1 cellular context compared by ENCODE assay signal in the genomic region with DNA sequence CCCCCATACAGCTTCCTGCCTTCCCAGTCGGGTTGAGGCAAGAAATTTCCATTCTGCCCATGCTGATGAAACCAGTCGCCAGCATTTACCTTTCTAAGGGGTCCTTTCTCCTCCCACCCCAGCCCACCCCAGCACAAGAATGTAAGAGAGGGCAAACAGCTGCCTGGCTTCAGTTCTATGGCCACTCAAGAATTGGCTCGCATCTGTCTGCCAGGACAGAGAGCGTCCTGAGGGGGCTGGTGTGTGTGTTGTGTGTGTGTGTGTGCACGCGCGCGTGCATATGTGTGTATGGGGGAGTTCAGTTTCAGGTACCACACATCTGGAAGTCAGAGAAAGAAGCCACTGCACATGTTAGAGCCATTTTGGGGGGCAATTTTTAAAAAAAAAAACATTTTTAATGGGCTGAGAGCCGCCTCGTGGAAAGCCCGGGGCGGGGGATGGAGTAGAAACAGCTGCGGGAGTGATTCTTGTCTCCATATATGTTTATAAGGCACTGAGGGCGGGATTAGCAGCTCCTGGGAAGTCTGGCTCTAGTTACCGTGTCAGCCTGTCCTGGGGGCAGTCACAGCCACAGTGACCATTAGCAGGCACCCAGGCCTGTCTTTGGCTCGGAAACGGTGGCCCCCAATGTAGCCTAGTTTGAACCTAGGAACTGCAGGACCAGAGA.
TF ChIP-seq lines count a peak whose summit lies in the region.

A gene (plus strand): TSS at position 561 of the 667 bp plus-strand sequence. CDS start 2,124 bp downstream, outside the sequence.

TF ChIP-seq in H1, 55 proteins besides CTCF, POLR2A, EP300 and RAD21:
- TF ChIP-seq ZNF274 (IDR thresholded peaks at IDR 0.05; ENCODE audit: borderline replicate concordance, extremely low read depth, low read length): no peak
- TF ChIP-seq EZH2 (IDR thresholded peaks at IDR 0.05; ENCODE audit: low read depth, low read length, severe bottlenecking): peak; percentile 6
- TF ChIP-seq SP4 (IDR thresholded peaks at IDR 0.05; ENCODE audit: low read length): no peak
- TF ChIP-seq, protein P1, sequence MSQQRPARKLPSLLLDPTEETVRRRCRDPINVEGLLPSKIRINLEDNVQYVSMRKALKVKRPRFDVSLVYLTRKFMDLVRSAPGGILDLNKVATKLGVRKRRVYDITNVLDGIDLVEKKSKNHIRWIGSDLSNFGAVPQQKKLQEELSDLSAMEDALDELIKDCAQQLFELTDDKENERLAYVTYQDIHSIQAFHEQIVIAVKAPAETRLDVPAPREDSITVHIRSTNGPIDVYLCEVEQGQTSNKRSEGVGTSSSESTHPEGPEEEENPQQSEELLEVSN (IDR thresholded peaks at IDR 0.05): no peak
- no peak for TF ChIP-seq RFX5 (IDR thresholded peaks at IDR 0.05; ENCODE audit: borderline replicate concordance, low read depth, low read length)
- TF ChIP-seq, protein P2, sequence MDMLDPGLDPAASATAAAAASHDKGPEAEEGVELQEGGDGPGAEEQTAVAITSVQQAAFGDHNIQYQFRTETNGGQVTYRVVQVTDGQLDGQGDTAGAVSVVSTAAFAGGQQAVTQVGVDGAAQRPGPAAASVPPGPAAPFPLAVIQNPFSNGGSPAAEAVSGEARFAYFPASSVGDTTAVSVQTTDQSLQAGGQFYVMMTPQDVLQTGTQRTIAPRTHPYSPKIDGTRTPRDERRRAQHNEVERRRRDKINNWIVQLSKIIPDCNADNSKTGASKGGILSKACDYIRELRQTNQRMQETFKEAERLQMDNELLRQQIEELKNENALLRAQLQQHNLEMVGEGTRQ (IDR thresholded peaks at IDR 0.05; ENCODE audit: low read length): no peak
- no peak for TF ChIP-seq KDM5A (IDR thresholded peaks at IDR 0.05; ENCODE audit: low read length)
- TF ChIP-seq, protein P3, sequence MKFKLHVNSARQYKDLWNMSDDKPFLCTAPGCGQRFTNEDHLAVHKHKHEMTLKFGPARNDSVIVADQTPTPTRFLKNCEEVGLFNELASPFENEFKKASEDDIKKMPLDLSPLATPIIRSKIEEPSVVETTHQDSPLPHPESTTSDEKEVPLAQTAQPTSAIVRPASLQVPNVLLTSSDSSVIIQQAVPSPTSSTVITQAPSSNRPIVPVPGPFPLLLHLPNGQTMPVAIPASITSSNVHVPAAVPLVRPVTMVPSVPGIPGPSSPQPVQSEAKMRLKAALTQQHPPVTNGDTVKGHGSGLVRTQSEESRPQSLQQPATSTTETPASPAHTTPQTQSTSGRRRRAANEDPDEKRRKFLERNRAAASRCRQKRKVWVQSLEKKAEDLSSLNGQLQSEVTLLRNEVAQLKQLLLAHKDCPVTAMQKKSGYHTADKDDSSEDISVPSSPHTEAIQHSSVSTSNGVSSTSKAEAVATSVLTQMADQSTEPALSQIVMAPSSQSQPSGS (IDR thresholded peaks at IDR 0.05; ENCODE audit: low read length): no peak
